Comparison of ENCODE assay signal across 17 cellular contexts in the genomic region with DNA sequence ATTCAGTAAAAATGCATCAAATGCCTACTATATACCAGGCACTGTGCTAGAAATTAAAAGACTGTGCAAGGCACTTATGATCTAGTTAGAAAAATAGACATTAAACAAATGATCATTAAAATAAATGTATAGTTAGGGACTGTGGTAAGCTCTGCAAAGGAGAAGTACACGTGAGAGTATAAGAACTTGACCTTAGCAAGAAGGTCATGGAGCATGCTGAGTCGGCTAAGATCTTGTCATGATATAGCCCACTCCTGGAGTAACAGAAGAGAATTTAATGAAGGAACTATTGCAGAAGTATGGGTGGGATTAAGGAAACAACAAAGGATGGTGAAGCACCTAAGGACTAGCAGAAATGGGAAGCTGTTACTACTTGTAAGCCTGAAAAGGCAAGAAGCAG. TPM values are rescaled to one million over a fixed set of nuclear protein-coding genes. Genes with fewer than 3 reads are reported as not detected.
DNase-seq lines count a peak whose midpoint lies in the region; ATAC-seq, FAIRE-seq and TF ChIP-seq lines count a peak whose summit lies in the region.
"Had no signal": no experiment of that assay in that cellular context is flagged by ENCODE, and none has a peak within 500 bp of the region (broad histone marks: within the 10 kb centered on the region; RNA-seq: fewer than 3 reads in every experiment).

No MANE protein-coding gene starts in this region.

- SMC1A ChIA-PET in GM12878 (lab: Charles Lee; ENCODE audit: uncharacterized antibody, unreplicated experiment) = interaction anchor here (0.7 to 3.5 kb wide), 13 partner anchors 10 to 354 kb away, joined by 3 to 16 read pairs (median 3); no protein-coding TSS in a partner anchor

- no peaks in the 10 kb centered on the region for H3K27me3 ChIP-seq in GM12878 (replicated peaks in 1 of 2; ENCODE audit: control insufficient read depth in 2 of 2, insufficient read depth in 2 of 2, low read length in 1 of 2)
- H3K27me3 ChIP-seq: BE2C had no signal

- no peaks in the 10 kb centered on the region; the same call in 2 of the 3 replicates for H3K9me3 ChIP-seq in GM12878 (replicated peaks; ENCODE audit: control insufficient read depth, insufficient read depth, low read length)
- H3K9me3 ChIP-seq: BE2C had no signal

- intact Hi-C loops in GM12878 (cut with micrococcal nuclease; ENCODE audit: unreplicated experiment) = loop anchor here (1.0 to 2.0 kb wide), 2 partner anchors 189 to 218 kb away; no protein-coding TSS in a partner anchor

- TF ChIP-seq EP300 in GM12878 (IDR thresholded peaks at IDR 0.05; ENCODE audit: borderline replicate concordance in 1 of 2, control insufficient read depth in 1 of 2, low read depth in 2 of 2, low read length in 2 of 2) = no peak

- no peak for TF ChIP-seq RAD21 in GM12878 (IDR thresholded peaks at IDR 0.05; ENCODE audit: insufficient read depth, low read depth, low read length)

- H3K4me1 ChIP-seq in GM12878 (ENCODE audit: control insufficient read depth, insufficient read depth, low read length) = no peaks in the 10 kb centered on the region
- H3K4me1 ChIP-seq: BE2C had no signal

- H3K79me2 ChIP-seq in GM12878 (ENCODE audit: control insufficient read depth, insufficient read depth, low read length) = no peaks in the 10 kb centered on the region

- H3K4me2 ChIP-seq in GM12878 (ENCODE audit: control insufficient read depth, insufficient read depth) = no peak overlapping the region

- POLR2A ChIA-PET in GM12878 (lab: Charles Lee) = interaction anchor here (0.5 kb wide), 1 partner anchor 12 kb away, joined by 4 read pairs; no protein-coding TSS in a partner anchor

- RAD21 ChIA-PET in GM12878 (lab: Charles Lee; ENCODE audit: unreplicated experiment) = interaction anchor here (0.7 to 3.0 kb wide), 10 partner anchors 17 to 350 kb away, joined by 3 to 12 read pairs (median 4); no protein-coding TSS in a partner anchor

- no peak overlapping the region for H2AFZ ChIP-seq in GM12878 (ENCODE audit: control insufficient read depth, low read depth, low read length)
- H2AFZ ChIP-seq: GM23248 had no signal

- no peak overlapping the region for H3K27ac ChIP-seq in GM12878 (ENCODE audit: control insufficient read depth, insufficient read depth)
- H3K27ac ChIP-seq: GM23248 had no signal

- peaks cover 3 to 17% of the 10 kb centered on the region in 2 experiments; a peak in 3 of 4 replicates for H3K36me3 ChIP-seq in GM12878 (ENCODE audit: control insufficient read depth in 2 of 2, insufficient read depth in 2 of 2, low read length in 1 of 2)
- H3K36me3 ChIP-seq: BE2C had no signal

- 0 out of 2 replicates have a peak, but pooled peaks cover 2% of the 10 kb centered on the region for H4K20me1 ChIP-seq in GM12878 (ENCODE audit: control insufficient read depth, insufficient read depth)

- no peak for TF ChIP-seq CTCF in NB4 (IDR thresholded peaks at IDR 0.05; ENCODE audit: low read depth, low read length)
- no peak for TF ChIP-seq CTCF in GM12878 (IDR thresholded peaks at IDR 0.05 in 2 of 3, conservative IDR thresholded peaks at IDR 0.05 in 1 of 3; ENCODE audit: control insufficient read depth in 2 of 3, extremely low read depth in 1 of 3, insufficient read depth in 1 of 3, low read depth in 3 of 3, low read length in 3 of 3)

- BruUV-seq in GM12878 (replicated peaks; lab: Mats Ljungman, UMichigan) = no TSS peak

- peak; percentile 18 for FAIRE-seq in GM12878 (lab: Jason Lieb, UNC)
- FAIRE-seq: GM12891, H54 had no signal

- DNase-seq in activated CD8-positive, alpha-beta memory T cell treated with anti-CD3 and anti-CD28 coated beads for 24 hours = peak; percentile 4
- DNase-seq in activated CD8-positive, alpha-beta memory T cell treated with anti-CD3 and anti-CD28 coated beads, Interleukin-2, amount 50 U/mL, for 4 hours = no peak
- DNase-seq in NB4 (ENCODE audit: low read depth) (peak; percentile 20), GM12878 (ENCODE audit: low read depth, low spot score) (no peak), NCI-H2107 (lab: John Stamatoyannopoulos, UW) (no peak)
- DNase-seq: C1 segment of cervical spinal cord; CD8-positive, alpha-beta memory T cell; COR-L47; DMS 273 treated with DMSO at 0.1 percent for 48 hours had no signal

- ATAC-seq in GM12878 (no peak), GM18519 (IDR thresholded peaks at IDR 0.05; ENCODE audit: low FRiP score, unreplicated experiment) (no peak)

- in situ Hi-C loops in GM12878 (cut with MboI) = no loop called here

- no peak for TF ChIP-seq POLR2A in NB4 (IDR thresholded peaks at IDR 0.05; ENCODE audit: extremely low read depth, insufficient read length)
- no peak for TF ChIP-seq POLR2A in GM12878 (IDR thresholded peaks at IDR 0.05; ENCODE audit: low read depth, low read length)

- H3K9ac ChIP-seq in GM12878 (ENCODE audit: control insufficient read depth, insufficient read depth, low read length) = no peak overlapping the region
- H3K9ac ChIP-seq: GM23248 had no signal

- CTCF ChIA-PET in GM12878 (lab: Yijun Ruan, JAX) = interaction anchor here (0.7 to 3.8 kb wide), 20 partner anchors 8 to 458 kb away, joined by 3 to 27 read pairs (median 4); no protein-coding TSS in a partner anchor

- 91% methylated on average over 2 of the region's 2 CpGs for WGBS in GM12878 (ENCODE audit: insufficient coverage, insufficient replicate concordance, low lambda C conversion rate, missing lambda C conversion rate)

- H3K4me3 ChIP-seq in NB4 (ENCODE audit: low read depth, low read length) = no peak overlapping the region
- no peak overlapping the region for H3K4me3 ChIP-seq in GM12878
- H3K4me3 ChIP-seq: GM23248 had no signal

TF ChIP-seq in GM12878, 131 proteins besides CTCF, POLR2A, EP300 and RAD21 (continues in another document):
- TF ChIP-seq POU2F2 (IDR thresholded peaks at IDR 0.05; ENCODE audit: borderline replicate concordance, low read depth, low read length) = no peak
- no peak for TF ChIP-seq BACH1 (IDR thresholded peaks at IDR 0.05; ENCODE audit: borderline replicate concordance)
- no peak for TF ChIP-seq TBL1XR1 (IDR thresholded peaks at IDR 0.05; ENCODE audit: low read depth, low read length)
- TF ChIP-seq ZZZ3 (IDR thresholded peaks at IDR 0.05; ENCODE audit: control insufficient read depth, insufficient read length, low read depth) = no peak
- TF ChIP-seq SPI1 (IDR thresholded peaks at IDR 0.05; ENCODE audit: borderline replicate concordance, insufficient read depth, low read depth, low read length) = no peak
- no peak for TF ChIP-seq FOS (IDR thresholded peaks at IDR 0.05; ENCODE audit: borderline replicate concordance, extremely low read depth, insufficient read length)
- no peak for TF ChIP-seq RFX5 (IDR thresholded peaks at IDR 0.05; ENCODE audit: low read depth, low read length)
- no peak for TF ChIP-seq TCF3 (IDR thresholded peaks at IDR 0.05; ENCODE audit: borderline replicate concordance, insufficient read depth, low read depth, low read length)
- TF ChIP-seq, protein P1, sequence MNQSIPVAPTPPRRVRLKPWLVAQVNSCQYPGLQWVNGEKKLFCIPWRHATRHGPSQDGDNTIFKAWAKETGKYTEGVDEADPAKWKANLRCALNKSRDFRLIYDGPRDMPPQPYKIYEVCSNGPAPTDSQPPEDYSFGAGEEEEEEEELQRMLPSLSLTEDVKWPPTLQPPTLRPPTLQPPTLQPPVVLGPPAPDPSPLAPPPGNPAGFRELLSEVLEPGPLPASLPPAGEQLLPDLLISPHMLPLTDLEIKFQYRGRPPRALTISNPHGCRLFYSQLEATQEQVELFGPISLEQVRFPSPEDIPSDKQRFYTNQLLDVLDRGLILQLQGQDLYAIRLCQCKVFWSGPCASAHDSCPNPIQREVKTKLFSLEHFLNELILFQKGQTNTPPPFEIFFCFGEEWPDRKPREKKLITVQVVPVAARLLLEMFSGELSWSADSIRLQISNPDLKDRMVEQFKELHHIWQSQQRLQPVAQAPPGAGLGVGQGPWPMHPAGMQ (IDR thresholded peaks at IDR 0.05; ENCODE audit: borderline replicate concordance) = no peak

RNA-seq across cellular contexts. Expression of a gene that starts 23.5 kb away (rescaled TPM):
- 11.6 and 16.7 TPM in 2 replicates for total RNA-seq in GM12878 (2013; cell fraction: nucleolus; rRNA removed)
- total RNA-seq in GM12878 (2014; rRNA removed) (13.8 and 20.3 TPM in 2 replicates), GM12878 (2014; rRNA removed; fragmentation: Illumina TruSeq; extraction: Trizol) (20.6 and 23.9 TPM in 2 replicates), GM12878 (2021) (26.0 and 26.2 TPM in 2 replicates)
- 4.5 TPM for polyA plus RNA-seq in GM12878 (2011; ENCODE audit: low read depth)
- polyA plus RNA-seq in GM12878 (2011; rRNA removed) (36.8 and 44.2 TPM in 2 replicates), GM12878 (2014; fragmentation: Illumina TruSeq; extraction: Trizol) (16.1 and 23.0 TPM in 2 replicates), GM12878 (2014; fragmentation: Nextera tagmentation; extraction: Ambion mirVana) (10 to 100 TPM in 1 of 2 experiments, 1 to 10 TPM in 1; 2.4 to 15.4 TPM), GM12878 (2014; rRNA removed) (22.8 and 22.9 TPM in 2 replicates), GM12878 (2016; fragmentation: Nextera tagmentation; extraction: Ambion mirVana) (1 to 10 TPM; 5.6 to 8.8 TPM)
- polyA plus RNA-seq in GM12878 (2011; cell fraction: cytosol; rRNA removed) = 17.1 and 19.2 TPM in 2 replicates
- polyA plus RNA-seq in GM12878 (2011; cell fraction: nucleus; rRNA removed) = 33.3 and 37.4 TPM in 2 replicates
- 21.8 and 22.4 TPM in 2 replicates for polyA plus RNA-seq in GM12878 (2012)
- 9.2 and 11.6 TPM in 2 replicates for polyA minus RNA-seq in GM12878 (2011; rRNA and poly(A)+ RNA removed)
- 5.5 and 6.7 TPM in 2 replicates for polyA minus RNA-seq in GM12878 (2011; cell fraction: cytosol; rRNA and poly(A)+ RNA removed)
- polyA minus RNA-seq in GM12878 (2011; cell fraction: nucleus; rRNA and poly(A)+ RNA removed) = 5.8 and 7.3 TPM in 2 replicates

RNA-seq across cellular contexts. Expression of a gene that starts 55.7 kb away (rescaled TPM):
- total RNA-seq in GM12878 (2013; cell fraction: nucleolus; rRNA removed) = not detected in 2 replicates
- total RNA-seq in GM12878 (2014; rRNA removed) (0.17 and 0.49 TPM in 2 replicates), GM12878 (2014; rRNA removed; fragmentation: Illumina TruSeq; extraction: Trizol) (0.22 TPM in 1 of 2 replicates, not detected in the other), GM12878 (2021) (0.36 and 0.64 TPM in 2 replicates)
- not detected for polyA plus RNA-seq in GM12878 (2011; ENCODE audit: low read depth)
- polyA plus RNA-seq in GM12878 (2011; rRNA removed) (not detected in 2 replicates), GM12878 (2014; fragmentation: Illumina TruSeq; extraction: Trizol) (0.24 and 0.31 TPM in 2 replicates), GM12878 (2014; fragmentation: Nextera tagmentation; extraction: Ambion mirVana) (under 1 TPM in 1 of 2 experiments, not detected in 1; 0.06 TPM), GM12878 (2014; rRNA removed) (0.41 and 1.0 TPM in 2 replicates), GM12878 (2016; fragmentation: Nextera tagmentation; extraction: Ambion mirVana) (not detected)
- not detected in 2 replicates for polyA plus RNA-seq in GM12878 (2011; cell fraction: cytosol; rRNA removed)
- polyA plus RNA-seq in GM12878 (2011; cell fraction: nucleus; rRNA removed) = not detected in 2 replicates
- polyA plus RNA-seq in GM12878 (2012) = not detected in 2 replicates
- not detected in 2 replicates for polyA minus RNA-seq in GM12878 (2011; rRNA and poly(A)+ RNA removed)
- not detected in 2 replicates for polyA minus RNA-seq in GM12878 (2011; cell fraction: cytosol; rRNA and poly(A)+ RNA removed)
- not detected in 2 replicates for polyA minus RNA-seq in GM12878 (2011; cell fraction: nucleus; rRNA and poly(A)+ RNA removed)
- total RNA-seq: A172; CD4-positive, CD25-positive, alpha-beta regulatory T cell; CD8-positive, alpha-beta memory T cell; GM23248; HT-29 had no signal
- polyA plus RNA-seq: CD4-positive, CD25-positive, alpha-beta regulatory T cell; CD8-positive, alpha-beta memory T cell; GM23248 had no signal

Comparison
In these comparisons a context has a peak if more than half of its experiments do, and no peak if none do; other contexts are left out.
1. DNase-seq: peak in activated CD8-positive, alpha-beta memory T cell treated with anti-CD3 and anti-CD28 coated beads for 24 hours (single experiment) and NB4 (single experiment); none in activated CD8-positive, alpha-beta memory T cell treated with anti-CD3 and anti-CD28 coated beads, Interleukin-2, amount 50 U/mL, for 4 hours (single experiment), GM12878 (single experiment) and NCI-H2107 (single experiment).